In genomic region chr2:1660656-1661650, GRCh38 we compare ENCODE assay signal across 18 cellular contexts.
DNase-seq lines count a peak whose midpoint lies in the region; ATAC-seq and TF ChIP-seq lines count a peak whose summit lies in the region.
"Had no signal": no experiment of that assay in that cellular context is flagged by ENCODE, and none has a peak within 500 bp of the region (broad histone marks: within the 10 kb centered on the region; RNA-seq: fewer than 3 reads in every experiment).

No MANE protein-coding gene starts in this region.

- H3K9me3 Mint-ChIP-seq in chondrocyte (ENCODE audit: low read depth) = no peaks in the 10 kb centered on the region

- peaks cover 17% of the 10 kb centered on the region for H3K27me3 ChIP-seq in left ventricle myocardium inferior (ENCODE audit: low read depth)
- no peaks in the 10 kb centered on the region for H3K27me3 ChIP-seq in sigmoid colon
- H3K27me3 ChIP-seq: BLaER1 treated with 17β-estradiol and CSF1 and Interleukin-3, amounts not matched to agents 10 nM and 100 nM; Peyer's patch had no signal

- no peak for TF ChIP-seq CTCF in left ventricle myocardium inferior (IDR thresholded peaks at IDR 0.05; ENCODE audit: borderline replicate concordance)
- no peak for TF ChIP-seq CTCF in chondrocyte (IDR thresholded peaks at IDR 0.05)
- no peak for TF ChIP-seq CTCF in sigmoid colon (IDR thresholded peaks at IDR 0.05)

- TF ChIP-seq POLR2A in sigmoid colon (IDR thresholded peaks at IDR 0.05) = no peak

- peaks cover 73% of the 10 kb centered on the region for H3K36me3 ChIP-seq in left ventricle myocardium inferior
- peaks cover 52 to 80% (median 59%) of the 10 kb centered on the region in 4 donors for H3K36me3 ChIP-seq in sigmoid colon

- peaks cover 8% of the 10 kb centered on the region for H3K4me1 Mint-ChIP-seq in chondrocyte (ENCODE audit: low read depth)

- DNase-seq in Right ventricle myocardium inferior (ENCODE audit: missing footprints) = peak; percentile 37
- no peak for DNase-seq in left ventricle myocardium inferior
- peak; percentile 44 for DNase-seq in chondrocyte (ENCODE audit: low spot score)
- peak; percentile 62 for DNase-seq in mesenteric fat pad (ENCODE audit: low spot score)
- DNase-seq in sigmoid colon = peak; percentile 40
- DNase-seq in COLO829 (ENCODE audit: low spot score) = no peak
- DNase-seq: DND-41, GM23248, NCI-H1436, NCI-H2029 treated with DMSO at 0.1 percent for 48 hours, NCI-H2171 treated with DMSO at 0.1 percent for 48 hours, NCI-H82, Peyer's patch, SHP77 had no signal

- H3K4me3 Mint-ChIP-seq in chondrocyte (ENCODE audit: unreplicated experiment) = no peak overlapping the region

- ATAC-seq in Right ventricle myocardium inferior (no peak), HG02970 (IDR thresholded peaks at IDR 0.05; ENCODE audit: low FRiP score, unreplicated experiment) (no peak), GM19467 (IDR thresholded peaks at IDR 0.05; ENCODE audit: unreplicated experiment) (no peak)
- ATAC-seq: HCT116 had no signal

- H3K9me3 ChIP-seq in left ventricle myocardium inferior (replicated peaks) (no peaks in the 10 kb centered on the region), sigmoid colon (no peaks in the 10 kb centered on the region)
- H3K9me3 ChIP-seq: BLaER1 treated with 17β-estradiol and CSF1 and Interleukin-3, amounts not matched to agents 10 nM and 100 nM; Peyer's patch had no signal

- H3K27me3 Mint-ChIP-seq in chondrocyte (ENCODE audit: low read depth) = no peaks in the 10 kb centered on the region

- peaks cover 53% of the 10 kb centered on the region for H3K36me3 Mint-ChIP-seq in chondrocyte (ENCODE audit: low read depth)

- WGBS in sigmoid colon, 2 donors = 93 to 94% methylated on average over 21 of the region's 21 CpGs

- intact Hi-C loops in Right ventricle myocardium inferior (cut with DNase I) = no loop called here
- intact Hi-C loops in left ventricle myocardium inferior (cut with micrococcal nuclease) = no loop called here
- intact Hi-C loops in sigmoid colon (cut with DNase I) = no loop called here

- H3K4me3 ChIP-seq in left ventricle myocardium inferior (no peak overlapping the region), sigmoid colon (no peak overlapping the region)
- H3K4me3 ChIP-seq: BLaER1 treated with 17β-estradiol and CSF1 and Interleukin-3, amounts not matched to agents 10 nM and 100 nM; GM23248; Peyer's patch had no signal

- no peak for TF ChIP-seq EP300 in sigmoid colon (IDR thresholded peaks at IDR 0.05)

- no peak overlapping the region for H3K27ac ChIP-seq in left ventricle myocardium inferior (replicated peaks)
- no peak overlapping the region for H3K27ac ChIP-seq in sigmoid colon
- H3K27ac ChIP-seq: BLaER1 treated with 17β-estradiol and CSF1 and Interleukin-3, amounts not matched to agents 10 nM and 100 nM; GM23248; Peyer's patch had no signal

- no peak overlapping the region for H3K27ac Mint-ChIP-seq in chondrocyte (ENCODE audit: unreplicated experiment)

- no peaks in the 10 kb centered on the region for H3K4me1 ChIP-seq in left ventricle myocardium inferior
- H3K4me1 ChIP-seq in sigmoid colon = peaks cover 0 to 16% (median 7%) of the 10 kb centered on the region in 4 donors
- H3K4me1 ChIP-seq: BLaER1 treated with 17β-estradiol and CSF1 and Interleukin-3, amounts not matched to agents 10 nM and 100 nM; Peyer's patch had no signal

Comparison
In these comparisons a context has a peak if more than half of its experiments do, and no peak if none do; other contexts are left out.
1. DNase-seq: peak in Right ventricle myocardium inferior (single experiment), chondrocyte (single experiment), mesenteric fat pad (single experiment) and sigmoid colon (single experiment); none in left ventricle myocardium inferior (single experiment) and COLO829 (single experiment).